In the genomic region with DNA sequence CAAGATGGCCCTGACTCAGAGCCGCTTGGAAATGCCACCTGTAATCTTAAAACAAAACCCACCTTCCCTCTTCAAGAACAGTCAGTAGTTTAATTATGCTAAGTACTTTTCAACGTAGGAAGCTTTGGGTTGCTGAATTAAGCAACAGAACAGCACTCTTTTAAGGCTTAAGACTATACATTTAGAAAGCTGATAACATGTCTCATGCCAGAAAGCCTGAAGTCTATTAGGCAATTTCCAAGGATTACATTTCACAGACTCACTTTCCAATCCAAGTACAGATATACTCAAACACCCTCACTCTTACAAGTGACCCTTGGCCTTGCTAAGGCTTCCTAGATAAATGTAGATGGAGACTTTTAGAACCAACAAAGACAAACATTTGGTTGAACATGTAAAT, we compare ENCODE assay signal across 1 cellular context.
TF ChIP-seq lines count a peak whose summit lies in the region.

No MANE protein-coding gene starts in this region.

TF ChIP-seq in IMR-90, 13 proteins besides CTCF, POLR2A, EP300 and RAD21:
- TF ChIP-seq FOS (IDR thresholded peaks at IDR 0.05; ENCODE audit: low read depth, low read length): no peak
- TF ChIP-seq MAZ (IDR thresholded peaks at IDR 0.05; ENCODE audit: borderline replicate concordance, low read depth, low read length): no peak
- no peak for TF ChIP-seq NFE2L2 (IDR thresholded peaks at IDR 0.05; ENCODE audit: low read depth, low read length)
- TF ChIP-seq MXI1 (IDR thresholded peaks at IDR 0.05; ENCODE audit: borderline replicate concordance, low read depth, low read length): no peak
- TF ChIP-seq MAFK (IDR thresholded peaks at IDR 0.05; ENCODE audit: low read depth, low read length): no peak
- no peak for TF ChIP-seq SMC3 (IDR thresholded peaks at IDR 0.05; ENCODE audit: low read depth, low read length)
- no peak for TF ChIP-seq ELK1 (IDR thresholded peaks at IDR 0.05; ENCODE audit: borderline replicate concordance, low read depth, low read length)
- no peak for TF ChIP-seq CHD1 (IDR thresholded peaks at IDR 0.05; ENCODE audit: low read depth, low read length)
- no peak for TF ChIP-seq RFX5 (IDR thresholded peaks at IDR 0.05; ENCODE audit: low read depth, low read length)
- no peak for TF ChIP-seq BHLHE40 (IDR thresholded peaks at IDR 0.05; ENCODE audit: low read depth, low read length)
- no peak for TF ChIP-seq RCOR1 (IDR thresholded peaks at IDR 0.05; ENCODE audit: insufficient replicate concordance, low read length)
- TF ChIP-seq, protein P1, sequence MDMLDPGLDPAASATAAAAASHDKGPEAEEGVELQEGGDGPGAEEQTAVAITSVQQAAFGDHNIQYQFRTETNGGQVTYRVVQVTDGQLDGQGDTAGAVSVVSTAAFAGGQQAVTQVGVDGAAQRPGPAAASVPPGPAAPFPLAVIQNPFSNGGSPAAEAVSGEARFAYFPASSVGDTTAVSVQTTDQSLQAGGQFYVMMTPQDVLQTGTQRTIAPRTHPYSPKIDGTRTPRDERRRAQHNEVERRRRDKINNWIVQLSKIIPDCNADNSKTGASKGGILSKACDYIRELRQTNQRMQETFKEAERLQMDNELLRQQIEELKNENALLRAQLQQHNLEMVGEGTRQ (IDR thresholded peaks at IDR 0.05; ENCODE audit: low read depth, low read length): no peak
- TF ChIP-seq CEBPB (IDR thresholded peaks at IDR 0.05; ENCODE audit: low read depth, low read length): no peak
